Comparison of ENCODE assay signal across 8 cellular contexts in genomic region chr6:6856538-6857523, GRCh38.
DNase-seq lines count a peak whose midpoint lies in the region; ATAC-seq lines count a peak whose summit lies in the region.

No MANE protein-coding gene starts in this region.

- ATAC-seq in GM18519 (IDR thresholded peaks at IDR 0.05; ENCODE audit: low FRiP score, unreplicated experiment) (peak; percentile 69), HG02970 (IDR thresholded peaks at IDR 0.05; ENCODE audit: low FRiP score, unreplicated experiment) (peak; percentile 41)

- DNase-seq in RPMI7951 (ENCODE audit: low read depth) (peak; percentile 13), islet precursor cell (peak; percentile 73), NCI-H1105 treated with DMSO at 0.1 percent for 48 hours (lab: John Stamatoyannopoulos, UW) (no peak), T1000 (lab: John Stamatoyannopoulos, UW) (no peak)
- DNase-seq in activated naive CD8-positive, alpha-beta T cell treated with anti-CD3 and anti-CD28 coated beads, Interleukin-2, amount 50 U/mL, for 16 hours (ENCODE audit: low read depth, low spot score): peak; percentile 29
- peak; percentile 38 to 74 for DNase-seq in stimulated activated CD4-positive, alpha-beta T cell treated with anti-CD3 and anti-CD28 coated beads, Interleukin-4, amount 100 ng/mL, for 4 hours

Comparison
In these comparisons a context has a peak if more than half of its experiments do, and no peak if none do; other contexts are left out.
1. DNase-seq: peak in RPMI7951 (single experiment), activated naive CD8-positive, alpha-beta T cell treated with anti-CD3 and anti-CD28 coated beads, Interleukin-2, amount 50 U/mL, for 16 hours (single experiment), islet precursor cell (single experiment) and stimulated activated CD4-positive, alpha-beta T cell treated with anti-CD3 and anti-CD28 coated beads, Interleukin-4, amount 100 ng/mL, for 4 hours (2 of 2); none in NCI-H1105 treated with DMSO at 0.1 percent for 48 hours (single experiment) and T1000 (single experiment).